In genomic region chr19:17340871-17341357, GRCh38 we compare ENCODE assay signal across 1 cellular context.
A peak's percentile ranks its signal among the peaks of the same experiment; 100 is the strongest.
TF ChIP-seq lines count a peak whose summit lies in the region.

No MANE protein-coding gene starts in this region.

TF ChIP-seq in HepG2, 621 proteins besides CTCF, POLR2A, EP300 and RAD21 (continued from another document and continues in another):
- TF ChIP-seq ZBTB34 (CRISPR knock-in tag; IDR thresholded peaks at IDR 0.05), result 0 out of 2 replicates have a peak, but pooled peaks have one; percentile 28
- TF ChIP-seq ZNF3 (CRISPR knock-in tag; IDR thresholded peaks at IDR 0.05), result no peak
- no peak for TF ChIP-seq RBM22 (optimal IDR thresholded peaks at IDR 0.05; ENCODE audit: low read length)
- TF ChIP-seq KLF16 (CRISPR knock-in tag; IDR thresholded peaks at IDR 0.05), result no peak
- TF ChIP-seq ZBTB3 (CRISPR knock-in tag; IDR thresholded peaks at IDR 0.05; ENCODE audit: borderline replicate concordance, low read depth), result no peak
- peak; percentile 80; the same call in 1 of the 2 replicates for TF ChIP-seq ZC3H13 (CRISPR knock-in tag; IDR thresholded peaks at IDR 0.05)
- 0 out of 2 replicates have a peak, but pooled peaks have one; percentile 52 for TF ChIP-seq RBAK (CRISPR knock-in tag; IDR thresholded peaks at IDR 0.05)
- TF ChIP-seq MATR3 (CRISPR knock-in tag; IDR thresholded peaks at IDR 0.05), result no peak
- peak; percentile 42 for TF ChIP-seq SALL2 (CRISPR knock-in tag; IDR thresholded peaks at IDR 0.05)
- TF ChIP-seq ZNF891 (CRISPR knock-in tag; IDR thresholded peaks at IDR 0.05), result peak; percentile 44; the same call in 1 of the 2 replicates
- TF ChIP-seq NFRKB (IDR thresholded peaks at IDR 0.05), result no peak
- TF ChIP-seq ZNF772 (CRISPR knock-in tag; IDR thresholded peaks at IDR 0.05), result peak; percentile 53
- no peak for TF ChIP-seq AKNA (CRISPR knock-in tag; IDR thresholded peaks at IDR 0.05; ENCODE audit: borderline replicate concordance)
- TF ChIP-seq, protein P1, sequence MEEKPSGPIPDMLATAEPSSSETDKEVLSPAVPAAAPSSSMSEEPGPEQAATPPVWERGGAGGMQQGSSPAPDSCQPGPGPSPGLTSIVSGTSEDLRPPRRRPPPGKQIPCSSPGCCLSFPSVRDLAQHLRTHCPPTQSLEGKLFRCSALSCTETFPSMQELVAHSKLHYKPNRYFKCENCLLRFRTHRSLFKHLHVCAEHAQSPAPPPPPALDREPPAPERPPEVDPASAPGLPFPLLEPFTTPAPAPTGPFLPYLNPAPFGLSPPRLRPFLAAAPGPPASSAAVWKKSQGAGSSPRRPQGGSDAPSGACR (CRISPR knock-in tag; IDR thresholded peaks at IDR 0.05), result no peak
- TF ChIP-seq POLR2G (IDR thresholded peaks at IDR 0.05; ENCODE audit: low read depth, low read length), result 0 out of 2 replicates have a peak, but pooled peaks have one; percentile 33
- TF ChIP-seq RAD51 (IDR thresholded peaks at IDR 0.05; ENCODE audit: borderline replicate concordance), result no peak
- TF ChIP-seq, protein P2, sequence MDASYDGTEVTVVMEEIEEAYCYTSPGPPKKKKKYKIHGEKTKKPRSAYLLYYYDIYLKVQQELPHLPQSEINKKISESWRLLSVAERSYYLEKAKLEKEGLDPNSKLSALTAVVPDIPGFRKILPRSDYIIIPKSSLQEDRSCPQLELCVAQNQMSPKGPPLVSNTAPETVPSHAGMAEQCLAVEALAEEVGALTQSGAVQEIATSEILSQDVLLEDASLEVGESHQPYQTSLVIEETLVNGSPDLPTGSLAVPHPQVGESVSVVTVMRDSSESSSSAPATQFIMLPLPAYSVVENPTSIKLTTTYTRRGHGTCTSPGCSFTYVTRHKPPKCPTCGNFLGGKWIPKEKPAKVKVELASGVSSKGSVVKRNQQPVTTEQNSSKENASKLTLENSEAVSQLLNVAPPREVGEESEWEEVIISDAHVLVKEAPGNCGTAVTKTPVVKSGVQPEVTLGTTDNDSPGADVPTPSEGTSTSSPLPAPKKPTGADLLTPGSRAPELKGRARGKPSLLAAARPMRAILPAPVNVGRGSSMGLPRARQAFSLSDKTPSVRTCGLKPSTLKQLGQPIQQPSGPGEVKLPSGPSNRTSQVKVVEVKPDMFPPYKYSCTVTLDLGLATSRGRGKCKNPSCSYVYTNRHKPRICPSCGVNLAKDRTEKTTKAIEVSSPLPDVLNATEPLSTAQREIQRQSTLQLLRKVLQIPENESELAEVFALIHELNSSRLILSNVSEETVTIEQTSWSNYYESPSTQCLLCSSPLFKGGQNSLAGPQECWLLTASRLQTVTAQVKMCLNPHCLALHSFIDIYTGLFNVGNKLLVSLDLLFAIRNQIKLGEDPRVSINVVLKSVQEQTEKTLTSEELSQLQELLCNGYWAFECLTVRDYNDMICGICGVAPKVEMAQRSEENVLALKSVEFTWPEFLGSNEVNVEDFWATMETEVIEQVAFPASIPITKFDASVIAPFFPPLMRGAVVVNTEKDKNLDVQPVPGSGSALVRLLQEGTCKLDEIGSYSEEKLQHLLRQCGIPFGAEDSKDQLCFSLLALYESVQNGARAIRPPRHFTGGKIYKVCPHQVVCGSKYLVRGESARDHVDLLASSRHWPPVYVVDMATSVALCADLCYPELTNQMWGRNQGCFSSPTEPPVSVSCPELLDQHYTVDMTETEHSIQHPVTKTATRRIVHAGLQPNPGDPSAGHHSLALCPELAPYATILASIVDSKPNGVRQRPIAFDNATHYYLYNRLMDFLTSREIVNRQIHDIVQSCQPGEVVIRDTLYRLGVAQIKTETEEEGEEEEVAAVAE (CRISPR knock-in tag; IDR thresholded peaks at IDR 0.05; ENCODE audit: borderline replicate concordance), result peak; percentile 21; the same call in 1 of the 2 replicates
- TF ChIP-seq ZNF563 (CRISPR knock-in tag; IDR thresholded peaks at IDR 0.05), result peak; percentile 81; the same call in 1 of the 2 replicates
- peak; percentile 45; the same call in 1 of the 2 replicates for TF ChIP-seq THAP9 (CRISPR knock-in tag; IDR thresholded peaks at IDR 0.05; ENCODE audit: borderline replicate concordance)
- TF ChIP-seq HDAC1 (CRISPR knock-in tag; IDR thresholded peaks at IDR 0.05), result peak; percentile 37; the same call in 1 of the 2 replicates
- no peak for TF ChIP-seq ZNF34 (CRISPR knock-in tag; IDR thresholded peaks at IDR 0.05; ENCODE audit: borderline replicate concordance)
- 0 out of 2 replicates have a peak, but pooled peaks have one; percentile 53 for TF ChIP-seq MTERF4 (CRISPR knock-in tag; IDR thresholded peaks at IDR 0.05)
- TF ChIP-seq YEATS2 (CRISPR knock-in tag; IDR thresholded peaks at IDR 0.05; ENCODE audit: borderline replicate concordance), result 0 out of 2 replicates have a peak, but pooled peaks have one; percentile 26
- 0 out of 2 replicates have a peak, but pooled peaks have one; percentile 56 for TF ChIP-seq ZNF546 (CRISPR knock-in tag; conservative IDR thresholded peaks at IDR 0.05)
- TF ChIP-seq CBX5 (CRISPR knock-in tag; IDR thresholded peaks at IDR 0.05; ENCODE audit: borderline replicate concordance), result no peak
- TF ChIP-seq ELF3 (CRISPR knock-in tag; IDR thresholded peaks at IDR 0.05), result peak; percentile 79
- TF ChIP-seq ELF1 (CRISPR knock-in tag; IDR thresholded peaks at IDR 0.05), result peak; percentile 72
- peak; percentile 74 for TF ChIP-seq RXRB (CRISPR knock-in tag; IDR thresholded peaks at IDR 0.05; ENCODE audit: borderline replicate concordance)
- TF ChIP-seq SYNCRIP (IDR thresholded peaks at IDR 0.05; ENCODE audit: insufficient read depth, low read depth, low read length), result no peak
- no peak for TF ChIP-seq YY1 (IDR thresholded peaks at IDR 0.05; ENCODE audit: insufficient read depth, insufficient replicate concordance, low read depth, low read length)
- TF ChIP-seq ZNF547 (CRISPR knock-in tag; IDR thresholded peaks at IDR 0.05), result 0 out of 2 replicates have a peak, but pooled peaks have one; percentile 16
- no peak for TF ChIP-seq CHD2 (IDR thresholded peaks at IDR 0.05; ENCODE audit: low read depth, low read length)
- TF ChIP-seq, protein P3, sequence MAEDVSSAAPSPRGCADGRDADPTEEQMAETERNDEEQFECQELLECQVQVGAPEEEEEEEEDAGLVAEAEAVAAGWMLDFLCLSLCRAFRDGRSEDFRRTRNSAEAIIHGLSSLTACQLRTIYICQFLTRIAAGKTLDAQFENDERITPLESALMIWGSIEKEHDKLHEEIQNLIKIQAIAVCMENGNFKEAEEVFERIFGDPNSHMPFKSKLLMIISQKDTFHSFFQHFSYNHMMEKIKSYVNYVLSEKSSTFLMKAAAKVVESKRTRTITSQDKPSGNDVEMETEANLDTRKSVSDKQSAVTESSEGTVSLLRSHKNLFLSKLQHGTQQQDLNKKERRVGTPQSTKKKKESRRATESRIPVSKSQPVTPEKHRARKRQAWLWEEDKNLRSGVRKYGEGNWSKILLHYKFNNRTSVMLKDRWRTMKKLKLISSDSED (CRISPR knock-in tag; IDR thresholded peaks at IDR 0.05), result no peak
- TF ChIP-seq SRSF1 (optimal IDR thresholded peaks at IDR 0.05; ENCODE audit: low read depth, low read length), result no peak
- peak; percentile 95 for TF ChIP-seq ZBTB10 (CRISPR knock-in tag; IDR thresholded peaks at IDR 0.05; ENCODE audit: borderline replicate concordance)
- 0 out of 2 replicates have a peak, but pooled peaks have one; percentile 21 for TF ChIP-seq ZNF275 (CRISPR knock-in tag; IDR thresholded peaks at IDR 0.05; ENCODE audit: borderline replicate concordance)
- TF ChIP-seq ZNF350 (CRISPR knock-in tag; IDR thresholded peaks at IDR 0.05; ENCODE audit: borderline replicate concordance, low read depth), result peak; percentile 55; the same call in 1 of the 2 replicates
- no peak for TF ChIP-seq ZNF207 (IDR thresholded peaks at IDR 0.05; ENCODE audit: borderline replicate concordance)
- TF ChIP-seq CEBPB (IDR thresholded peaks at IDR 0.05; ENCODE audit: borderline replicate concordance, low read depth, low read length), result peak; percentile 94
- no peak for TF ChIP-seq ZFP62 (CRISPR knock-in tag; IDR thresholded peaks at IDR 0.05)
